ENCODE assay signal across 20 cellular contexts in genomic region chr13:45658586-45659235, GRCh38. TPM values are rescaled to one million over a fixed set of nuclear protein-coding genes. Genes with fewer than 3 reads are reported as not detected.
A peak's percentile ranks its signal among the peaks of the same experiment; 100 is the strongest.
DNase-seq lines count a peak whose midpoint lies in the region; ATAC-seq, FAIRE-seq and TF ChIP-seq lines count a peak whose summit lies in the region.
"Had no signal": no experiment of that assay in that cellular context is flagged by ENCODE, and none has a peak within 500 bp of the region (broad histone marks: within the 10 kb centered on the region; RNA-seq: fewer than 3 reads in every experiment).

No MANE protein-coding gene starts in this region.

- TF ChIP-seq CTCF in astrocyte (IDR thresholded peaks at IDR 0.05; ENCODE audit: insufficient read depth, low read depth, low read length) (no peak), foreskin keratinocyte (conservative IDR thresholded peaks at IDR 0.05) (no peak), GM23338 (conservative IDR thresholded peaks at IDR 0.05; ENCODE audit: low read depth in 2 of 2) (no peak)

- peak; percentile 52 for ATAC-seq in foreskin keratinocyte
- ATAC-seq in GM21723 (IDR thresholded peaks at IDR 0.05; ENCODE audit: unreplicated experiment) = no peak
- ATAC-seq in GM23338 = no peak
- ATAC-seq: Panc1 had no signal

- H3K4me3 ChIP-seq in ACC112 (ENCODE audit: low read depth, low read length) (peak overlapping the region; percentile 3; the same call in 1 of the 2 replicates), astrocyte (ENCODE audit: insufficient read depth, low read depth, low read length) (no peak overlapping the region), GM23338 (no peak overlapping the region)
- H3K4me3 ChIP-seq: thoracic aorta had no signal

- H3K36me3 Mint-ChIP-seq in astrocyte (ENCODE audit: low read depth, unreplicated experiment) = no peaks in the 10 kb centered on the region
- H3K36me3 Mint-ChIP-seq in GM23338 (ENCODE audit: low read depth) = no peaks in the 10 kb centered on the region

- H2AFZ ChIP-seq in ACC112 (ENCODE audit: low read length, unreplicated experiment) = peak overlapping the region; percentile 53
- H2AFZ ChIP-seq in astrocyte (ENCODE audit: low read depth, low read length) = peak overlapping the region; percentile 11
- H2AFZ ChIP-seq in GM23338 = no peak overlapping the region

- no peaks in the 10 kb centered on the region for H3K9me3 ChIP-seq in astrocyte (ENCODE audit: insufficient read depth, low read depth, low read length)
- H3K9me3 ChIP-seq: thoracic aorta had no signal

- peaks cover 21% of the 10 kb centered on the region for H3K4me1 Mint-ChIP-seq in astrocyte (ENCODE audit: low read depth, unreplicated experiment)
- no peaks in the 10 kb centered on the region for H3K4me1 Mint-ChIP-seq in GM23338

- H3K4me1 ChIP-seq in ACC112 (ENCODE audit: control insufficient read depth, insufficient read depth, low read length, unreplicated experiment) (peaks cover 13% of the 10 kb centered on the region), astrocyte (ENCODE audit: insufficient read depth, low read length) (peaks cover 6% of the 10 kb centered on the region), foreskin keratinocyte (peaks cover 6% of the 10 kb centered on the region), GM23338 (ENCODE audit: insufficient read depth) (no peaks in the 10 kb centered on the region)

- H3K4me2 ChIP-seq in astrocyte (ENCODE audit: low read length) = peak overlapping the region; percentile 60
- no peak overlapping the region for H3K4me2 ChIP-seq in GM23338

- H3K9me3 Mint-ChIP-seq in astrocyte (ENCODE audit: unreplicated experiment) = peaks cover 1% of the 10 kb centered on the region
- H3K9me3 Mint-ChIP-seq in GM23338 = peaks cover 6% of the 10 kb centered on the region; the same call in 2 of the 3 replicates

- peaks cover 3% of the 10 kb centered on the region for H3K27me3 Mint-ChIP-seq in astrocyte (ENCODE audit: low read depth, unreplicated experiment)
- no peaks in the 10 kb centered on the region for H3K27me3 Mint-ChIP-seq in GM23338 (ENCODE audit: insufficient read depth, low read depth, poor library complexity)

- no peak for FAIRE-seq in astrocyte (lab: Jason Lieb, UNC)
- FAIRE-seq: kidney had no signal

- no peaks in the 10 kb centered on the region for H3F3A ChIP-seq in GM23338 (replicated peaks; ENCODE audit: low read depth)

- DNase-seq in GOT3 (lab: John Stamatoyannopoulos, UW) (peak; percentile 9), astrocyte (ENCODE audit: low read depth) (peak; percentile 91), foreskin keratinocyte (peak; percentile 41 to 80), NCI-H146 treated with DMSO at 0.1 percent for 48 hours (lab: John Stamatoyannopoulos, UW; ENCODE audit: unreplicated experiment) (no peak), GM23338 (ENCODE audit: low spot score) (no peak), NCI-H2171 treated with DMSO at 0.1 percent for 48 hours (lab: John Stamatoyannopoulos, UW) (no peak)
- DNase-seq: ACHN; activated CD4-positive, CD25-positive, alpha-beta regulatory T cell treated with anti-CD3 and anti-CD28 coated beads, Interleukin-2, amount 50 U/mL, for 72 hours; activated T-cell treated with anti-CD3 and anti-CD28 coated beads for 4 hours; glutamatergic neuron; kidney; NCI-H1436; NCI-H510A treated with DMSO at 0.1 percent for 48 hours; posterior cingulate gyrus; T-helper 1 cell had no signal

- H3K4me3 Mint-ChIP-seq in astrocyte (ENCODE audit: unreplicated experiment) = no peak overlapping the region
- no peak overlapping the region for H3K4me3 Mint-ChIP-seq in GM23338

- no peak overlapping the region for H3K9ac ChIP-seq in astrocyte (ENCODE audit: low read length)

- peak overlapping the region; percentile 71 for H3K27ac ChIP-seq in ACC112 (ENCODE audit: low read depth, low read length)
- peak overlapping the region; percentile 43 for H3K27ac ChIP-seq in astrocyte (ENCODE audit: low read depth, low read length)
- H3K27ac ChIP-seq in foreskin keratinocyte = no peak overlapping the region
- no peak overlapping the region for H3K27ac ChIP-seq in GM23338 (ENCODE audit: low read depth)
- H3K27ac ChIP-seq: thoracic aorta had no signal

- no peaks in the 10 kb centered on the region for H3K27me3 ChIP-seq in ACC112 (ENCODE audit: insufficient read depth, low read length)
- H3K27me3 ChIP-seq in astrocyte (ENCODE audit: insufficient read depth, low read length) = no peaks in the 10 kb centered on the region
- H3K27me3 ChIP-seq in foreskin keratinocyte = peaks cover 3% of the 10 kb centered on the region
- H3K27me3 ChIP-seq in GM23338 (ENCODE audit: insufficient read depth) = no peaks in the 10 kb centered on the region

- H4K20me1 ChIP-seq in astrocyte (ENCODE audit: insufficient read depth, low read length) (no peaks in the 10 kb centered on the region), GM23338 (replicated peaks; ENCODE audit: insufficient read depth) (no peaks in the 10 kb centered on the region)

- peak overlapping the region; percentile 83 for H3K27ac Mint-ChIP-seq in astrocyte (ENCODE audit: unreplicated experiment)
- no peak overlapping the region for H3K27ac Mint-ChIP-seq in GM23338

- peaks cover 3% of the 10 kb centered on the region; the same call in 1 of the 2 replicates for H3K9me2 ChIP-seq in GM23338 (ENCODE audit: insufficient read depth)

- H3K79me2 ChIP-seq in ACC112 (ENCODE audit: control insufficient read depth, insufficient read depth, low read length, unreplicated experiment) = no peaks in the 10 kb centered on the region
- H3K79me2 ChIP-seq in astrocyte (ENCODE audit: insufficient read depth, low read length) = no peaks in the 10 kb centered on the region
- no peaks in the 10 kb centered on the region for H3K79me2 ChIP-seq in GM23338 (replicated peaks; ENCODE audit: insufficient read depth)

- H3K36me3 ChIP-seq in ACC112 (ENCODE audit: insufficient read depth, low read length) = no peaks in the 10 kb centered on the region
- no peaks in the 10 kb centered on the region for H3K36me3 ChIP-seq in astrocyte (ENCODE audit: insufficient read depth, low read length)
- H3K36me3 ChIP-seq in GM23338 (ENCODE audit: insufficient read depth) = no peaks in the 10 kb centered on the region
- H3K36me3 ChIP-seq: thoracic aorta had no signal

TF ChIP-seq in GM23338, 12 proteins besides CTCF, POLR2A, EP300 and RAD21 (continues in another document):
- TF ChIP-seq EZH2 (IDR thresholded peaks at IDR 0.05; ENCODE audit: low read depth, unreplicated experiment) = no peak
- TF ChIP-seq REST (IDR thresholded peaks at IDR 0.05; ENCODE audit: unreplicated experiment) = no peak
- TF ChIP-seq ZNF331 (CRISPR knock-in tag; IDR thresholded peaks at IDR 0.05; ENCODE audit: low read depth) = no peak
- no peak for TF ChIP-seq ETS1 (IDR thresholded peaks at IDR 0.05)
- TF ChIP-seq EZH2phosphoT487 (IDR thresholded peaks at IDR 0.05; ENCODE audit: unreplicated experiment) = no peak
- TF ChIP-seq CREB1 (CRISPR knock-in tag; IDR thresholded peaks at IDR 0.05; ENCODE audit: low read depth) = no peak
- no peak for TF ChIP-seq ZNF114 (CRISPR knock-in tag; IDR thresholded peaks at IDR 0.05)
- no peak for TF ChIP-seq NANOG (IDR thresholded peaks at IDR 0.05; ENCODE audit: borderline replicate concordance)
- no peak for TF ChIP-seq JUNB (IDR thresholded peaks at IDR 0.05; ENCODE audit: unreplicated experiment)

RNA-seq across cellular contexts. Expression of gene ERICH6B, which starts 43.2 kb away (rescaled TPM):
- total RNA-seq in astrocyte (not detected in 2 replicates), foreskin keratinocyte (not detected in 2 replicates)
- polyA plus RNA-seq in foreskin keratinocyte (not detected in 2 replicates), GM23338 (2016; fragmentation: Nextera tagmentation; extraction: Ambion mirVana) (not detected in 2 replicates)
- total RNA-seq in GM23338 (2014; rRNA removed; shearing (Covaris generic)) = not detected in 2 replicates
- total RNA-seq: kidney, mononuclear cell, thoracic aorta had no signal

RNA-seq across cellular contexts. Expression of gene CBY2, which starts 43.4 kb away (rescaled TPM):
- total RNA-seq in astrocyte (not detected in 2 replicates), foreskin keratinocyte (not detected in 2 replicates)
- polyA plus RNA-seq in foreskin keratinocyte (not detected in 2 replicates), GM23338 (2016; fragmentation: Nextera tagmentation; extraction: Ambion mirVana) (0.15 and 0.19 TPM in 2 replicates)
- total RNA-seq in GM23338 (2014; rRNA removed; shearing (Covaris generic)) = 0.42 TPM in 1 of 2 replicates, not detected in the other
- total RNA-seq: thoracic aorta had no signal

Comparison
In these comparisons a context has a peak if more than half of its experiments do, and no peak if none do; other contexts are left out.
1. H3K27ac ChIP-seq: peak in ACC112 (single experiment) and astrocyte (single experiment); none in foreskin keratinocyte (single experiment) and GM23338 (single experiment).
2. DNase-seq: peak in GOT3 (single experiment), astrocyte (single experiment) and foreskin keratinocyte (2 of 2); none in NCI-H146 treated with DMSO at 0.1 percent for 48 hours (single experiment), GM23338 (single experiment) and NCI-H2171 treated with DMSO at 0.1 percent for 48 hours (single experiment).